24 cellular contexts compared by ENCODE assay signal in the genomic region with DNA sequence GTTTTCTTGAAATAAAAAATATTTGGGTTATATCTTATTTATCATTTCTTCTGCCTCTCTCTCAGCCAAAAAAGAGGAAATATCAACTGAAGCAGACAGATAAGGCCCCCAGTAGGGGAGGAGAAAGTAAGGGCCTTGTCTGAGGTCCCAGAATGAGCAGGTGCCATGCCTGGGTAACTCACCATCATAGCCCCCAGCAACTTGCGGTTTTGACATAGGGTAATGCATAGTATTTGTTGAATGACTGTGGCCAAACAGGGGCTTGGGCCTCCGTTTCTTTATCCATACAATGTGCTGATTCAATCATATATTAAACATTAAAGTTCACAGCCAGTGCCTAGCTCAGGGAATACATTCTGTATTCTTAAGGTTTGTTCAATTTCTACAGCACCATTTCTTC.
"Had no signal": no experiment of that assay in that cellular context is flagged by ENCODE, and none has a peak within 500 bp of the region (broad histone marks: within the 10 kb centered on the region; RNA-seq: fewer than 3 reads in every experiment).

No MANE protein-coding gene starts in this region.

- H3K4me1 ChIP-seq: left lung, neural progenitor cell, prostate gland, testis had no signal

- H3K9ac ChIP-seq: neural progenitor cell had no signal

- H3K27ac ChIP-seq: dorsolateral prefrontal cortex, left lung, neural progenitor cell, prostate gland, right atrium auricular region, testis, tibial nerve, upper lobe of left lung, uterus had no signal

- ATAC-seq: left cardiac atrium; left lung; naive thymus-derived CD4-positive, alpha-beta T cell; sciatic nerve; stimulated activated memory B cell treated with anti-CD40 and anti-IgM and Interleukin-4, amounts not matched to agents 10 μg/mL and 1 μg/mL and 100 μg/mL, for 72 hours; stimulated activated naive CD8-positive, alpha-beta T cell treated with anti-CD3 and anti-CD28 coated beads, Interleukin-15, Interleukin-2, amounts not matched to agents 100 U/mL and 50 U/mL, for 24 hours had no signal

- H3K4me2 ChIP-seq: neural progenitor cell, smooth muscle cell had no signal

- H2AFZ ChIP-seq: neural progenitor cell had no signal

- H3K4me3 ChIP-seq: dorsolateral prefrontal cortex, left lung, neural progenitor cell, prostate gland, right atrium auricular region, smooth muscle cell, testis, tibial nerve, upper lobe of left lung, uterus had no signal

- DNase-seq: dorsolateral prefrontal cortex; effector CD4-positive, alpha-beta T cell; kidney; left cardiac atrium; left lung; mesenchymal stem cell; midbrain; naive thymus-derived CD4-positive, alpha-beta T cell; nucleus accumbens; stimulated activated CD4-positive, alpha-beta T cell treated with anti-CD3 and anti-CD28 coated beads, Interleukin-12 subunit alpha, Interleukin-12 subunit beta, amount 100 ng/mL, for 4 hours; stimulated activated CD4-positive, alpha-beta T cell treated with anti-CD3 and anti-CD28 coated beads, Interleukin-2, amount 100 ng/mL, for 24 hours; stimulated activated CD4-positive, alpha-beta T cell treated with anti-CD3 and anti-CD28 coated beads, Interleukin-4, amount 100 ng/mL, for 24 hours; stimulated activated naive CD8-positive, alpha-beta T cell treated with anti-CD3 and anti-CD28 coated beads, Interleukin-15, Interleukin-2, amounts not matched to agents 100 U/mL and 50 U/mL, for 24 hours; substantia nigra; testis; upper lobe of left lung; uterus had no signal

- H3K27me3 ChIP-seq: left lung, neural progenitor cell, right atrium auricular region, testis, tibial nerve, upper lobe of left lung, uterus had no signal

- H3K36me3 ChIP-seq: left lung, neural progenitor cell, prostate gland, right atrium auricular region, tibial nerve, upper lobe of left lung, uterus had no signal

- H3K9me3 ChIP-seq: left lung, prostate gland, right atrium auricular region, testis, tibial nerve, upper lobe of left lung, uterus had no signal
